Comparison of ENCODE assay signal across 22 cellular contexts in the genomic region with DNA sequence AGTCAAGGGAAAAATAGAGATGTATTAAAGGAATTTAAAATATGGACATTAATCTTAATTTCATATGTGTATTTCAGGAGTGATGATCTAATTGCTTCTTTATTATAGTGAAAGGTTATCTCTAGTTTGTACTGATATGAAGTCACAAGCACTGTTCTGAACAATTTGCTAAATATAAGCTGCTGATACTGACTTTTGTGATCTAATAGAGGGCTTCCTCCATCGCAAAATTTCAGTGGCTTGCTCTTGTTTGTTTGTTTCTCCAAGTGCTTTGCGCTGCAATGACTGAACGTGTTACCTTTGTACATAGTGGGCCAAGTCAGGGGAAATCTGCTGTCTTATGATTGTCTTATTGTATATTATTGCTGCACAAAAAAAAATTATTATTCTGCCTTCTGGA.
"Had no signal": no experiment of that assay in that cellular context is flagged by ENCODE, and none has a peak within 500 bp of the region (broad histone marks: within the 10 kb centered on the region; RNA-seq: fewer than 3 reads in every experiment).

No MANE protein-coding gene starts in this region.

- H3K4me3 ChIP-seq: MG63, SJCRH30 had no signal

- ATAC-seq: HepG2 had no signal

- H3K27me3 ChIP-seq: MG63, SJCRH30 had no signal

- H3K4me1 ChIP-seq: SJCRH30 had no signal

- H3K36me3 ChIP-seq: MG63, SJCRH30 had no signal

- DNase-seq: IMR-90, Karpas-422, KG1, MG63, NCI-H1092, NCI-H1105 treated with DMSO at 0.1 percent for 48 hours, NCI-H1417 treated with DMSO at 0.1 percent for 48 hours, NCI-H146, NCI-H1694 treated with DMSO at 0.1 percent for 48 hours, NCI-H1930, NCI-H2081, NCI-H2107, NCI-H2227 treated with DMSO at 0.1 percent for 48 hours, NCI-H510A, NCI-H524 treated with DMSO at 0.1 percent for 48 hours, NCI-H69, NCI-H774, RPMI8226, SHP77 treated with DMSO at 0.1 percent for 48 hours, SJCRH30, SW 1271 had no signal

- H3K27ac ChIP-seq: SJCRH30 had no signal

- H3K9me3 ChIP-seq: MG63, SJCRH30 had no signal
